In the genomic region with DNA sequence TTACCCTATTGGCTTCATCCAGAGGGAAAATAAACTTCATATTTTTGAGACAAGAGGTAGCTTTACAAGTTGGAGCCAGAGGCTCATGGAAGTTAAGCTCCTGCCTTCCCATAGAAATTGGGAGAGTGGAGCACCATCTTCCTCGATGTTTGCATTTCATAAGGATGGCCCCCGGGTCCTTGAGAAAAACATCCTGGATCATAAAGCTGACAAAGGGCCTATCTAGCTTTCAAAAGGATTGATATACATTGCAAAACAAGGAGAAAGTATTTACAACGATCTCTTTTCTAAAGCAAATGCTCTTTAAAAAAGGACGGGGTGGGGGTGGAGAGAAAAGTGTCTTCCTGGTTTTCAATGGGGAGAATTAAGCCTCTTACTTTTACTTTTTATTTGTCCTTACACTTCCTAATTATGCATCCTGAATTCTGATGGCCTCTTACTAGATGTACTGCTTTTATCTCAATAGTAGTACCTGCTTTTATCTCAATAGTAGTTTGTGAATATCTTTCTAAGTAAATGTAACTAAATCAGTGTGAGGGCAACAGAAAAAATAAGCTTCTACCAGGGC, we compare ENCODE assay signal across 1 cellular context.
A peak's percentile ranks its signal among the peaks of the same experiment; 100 is the strongest.
TF ChIP-seq lines count a peak whose summit lies in the region.

No MANE protein-coding gene starts in this region.

TF ChIP-seq in H1, 55 proteins besides CTCF, POLR2A, EP300 and RAD21 (continued from another document):
- TF ChIP-seq POU5F1 (IDR thresholded peaks at IDR 0.05; ENCODE audit: low read depth, low read length) (peak; percentile 95), EZH2 (IDR thresholded peaks at IDR 0.05; ENCODE audit: low read depth, low read length, severe bottlenecking) (no peak), GTF2F1 (IDR thresholded peaks at IDR 0.05; ENCODE audit: borderline replicate concordance, low read depth, low read length) (0 out of 2 replicates have a peak, but pooled peaks have one; percentile 45), EGR1 (IDR thresholded peaks at IDR 0.05; ENCODE audit: borderline replicate concordance, low read depth, low read length) (0 out of 2 replicates have a peak, but pooled peaks have one; percentile 39), NANOG (IDR thresholded peaks at IDR 0.05; ENCODE audit: insufficient read depth, low read depth, low read length, poor library complexity, severe bottlenecking) (peak; percentile 98), CHD2 (IDR thresholded peaks at IDR 0.05; ENCODE audit: low read length) (peak; percentile 54; the same call in 1 of the 2 replicates), CEBPB (IDR thresholded peaks at IDR 0.05; ENCODE audit: low read depth, low read length) (peak; percentile 73; the same call in 1 of the 2 replicates), SIX5 (IDR thresholded peaks at IDR 0.05; ENCODE audit: low read depth, low read length) (no peak), ASH2L (IDR thresholded peaks at IDR 0.05; ENCODE audit: low read length) (peak; percentile 82), SAP30 (IDR thresholded peaks at IDR 0.05; ENCODE audit: insufficient read depth, insufficient replicate concordance, low read length) (no peak), TCF12 (IDR thresholded peaks at IDR 0.05; ENCODE audit: low read depth, low read length) (peak; percentile 85), SP1 (IDR thresholded peaks at IDR 0.05; ENCODE audit: low read depth, low read length) (peak; percentile 93), MAFK (IDR thresholded peaks at IDR 0.05; ENCODE audit: low read depth, low read length) (no peak), BACH1 (IDR thresholded peaks at IDR 0.05; ENCODE audit: low read length) (no peak), HDAC2 (IDR thresholded peaks at IDR 0.05; ENCODE audit: borderline replicate concordance in 1 of 2, low read depth in 2 of 2, low read length in 2 of 2) (peak; percentile 79 to 98; a peak in 3 of 4 replicates)
- TF ChIP-seq, protein P1, sequence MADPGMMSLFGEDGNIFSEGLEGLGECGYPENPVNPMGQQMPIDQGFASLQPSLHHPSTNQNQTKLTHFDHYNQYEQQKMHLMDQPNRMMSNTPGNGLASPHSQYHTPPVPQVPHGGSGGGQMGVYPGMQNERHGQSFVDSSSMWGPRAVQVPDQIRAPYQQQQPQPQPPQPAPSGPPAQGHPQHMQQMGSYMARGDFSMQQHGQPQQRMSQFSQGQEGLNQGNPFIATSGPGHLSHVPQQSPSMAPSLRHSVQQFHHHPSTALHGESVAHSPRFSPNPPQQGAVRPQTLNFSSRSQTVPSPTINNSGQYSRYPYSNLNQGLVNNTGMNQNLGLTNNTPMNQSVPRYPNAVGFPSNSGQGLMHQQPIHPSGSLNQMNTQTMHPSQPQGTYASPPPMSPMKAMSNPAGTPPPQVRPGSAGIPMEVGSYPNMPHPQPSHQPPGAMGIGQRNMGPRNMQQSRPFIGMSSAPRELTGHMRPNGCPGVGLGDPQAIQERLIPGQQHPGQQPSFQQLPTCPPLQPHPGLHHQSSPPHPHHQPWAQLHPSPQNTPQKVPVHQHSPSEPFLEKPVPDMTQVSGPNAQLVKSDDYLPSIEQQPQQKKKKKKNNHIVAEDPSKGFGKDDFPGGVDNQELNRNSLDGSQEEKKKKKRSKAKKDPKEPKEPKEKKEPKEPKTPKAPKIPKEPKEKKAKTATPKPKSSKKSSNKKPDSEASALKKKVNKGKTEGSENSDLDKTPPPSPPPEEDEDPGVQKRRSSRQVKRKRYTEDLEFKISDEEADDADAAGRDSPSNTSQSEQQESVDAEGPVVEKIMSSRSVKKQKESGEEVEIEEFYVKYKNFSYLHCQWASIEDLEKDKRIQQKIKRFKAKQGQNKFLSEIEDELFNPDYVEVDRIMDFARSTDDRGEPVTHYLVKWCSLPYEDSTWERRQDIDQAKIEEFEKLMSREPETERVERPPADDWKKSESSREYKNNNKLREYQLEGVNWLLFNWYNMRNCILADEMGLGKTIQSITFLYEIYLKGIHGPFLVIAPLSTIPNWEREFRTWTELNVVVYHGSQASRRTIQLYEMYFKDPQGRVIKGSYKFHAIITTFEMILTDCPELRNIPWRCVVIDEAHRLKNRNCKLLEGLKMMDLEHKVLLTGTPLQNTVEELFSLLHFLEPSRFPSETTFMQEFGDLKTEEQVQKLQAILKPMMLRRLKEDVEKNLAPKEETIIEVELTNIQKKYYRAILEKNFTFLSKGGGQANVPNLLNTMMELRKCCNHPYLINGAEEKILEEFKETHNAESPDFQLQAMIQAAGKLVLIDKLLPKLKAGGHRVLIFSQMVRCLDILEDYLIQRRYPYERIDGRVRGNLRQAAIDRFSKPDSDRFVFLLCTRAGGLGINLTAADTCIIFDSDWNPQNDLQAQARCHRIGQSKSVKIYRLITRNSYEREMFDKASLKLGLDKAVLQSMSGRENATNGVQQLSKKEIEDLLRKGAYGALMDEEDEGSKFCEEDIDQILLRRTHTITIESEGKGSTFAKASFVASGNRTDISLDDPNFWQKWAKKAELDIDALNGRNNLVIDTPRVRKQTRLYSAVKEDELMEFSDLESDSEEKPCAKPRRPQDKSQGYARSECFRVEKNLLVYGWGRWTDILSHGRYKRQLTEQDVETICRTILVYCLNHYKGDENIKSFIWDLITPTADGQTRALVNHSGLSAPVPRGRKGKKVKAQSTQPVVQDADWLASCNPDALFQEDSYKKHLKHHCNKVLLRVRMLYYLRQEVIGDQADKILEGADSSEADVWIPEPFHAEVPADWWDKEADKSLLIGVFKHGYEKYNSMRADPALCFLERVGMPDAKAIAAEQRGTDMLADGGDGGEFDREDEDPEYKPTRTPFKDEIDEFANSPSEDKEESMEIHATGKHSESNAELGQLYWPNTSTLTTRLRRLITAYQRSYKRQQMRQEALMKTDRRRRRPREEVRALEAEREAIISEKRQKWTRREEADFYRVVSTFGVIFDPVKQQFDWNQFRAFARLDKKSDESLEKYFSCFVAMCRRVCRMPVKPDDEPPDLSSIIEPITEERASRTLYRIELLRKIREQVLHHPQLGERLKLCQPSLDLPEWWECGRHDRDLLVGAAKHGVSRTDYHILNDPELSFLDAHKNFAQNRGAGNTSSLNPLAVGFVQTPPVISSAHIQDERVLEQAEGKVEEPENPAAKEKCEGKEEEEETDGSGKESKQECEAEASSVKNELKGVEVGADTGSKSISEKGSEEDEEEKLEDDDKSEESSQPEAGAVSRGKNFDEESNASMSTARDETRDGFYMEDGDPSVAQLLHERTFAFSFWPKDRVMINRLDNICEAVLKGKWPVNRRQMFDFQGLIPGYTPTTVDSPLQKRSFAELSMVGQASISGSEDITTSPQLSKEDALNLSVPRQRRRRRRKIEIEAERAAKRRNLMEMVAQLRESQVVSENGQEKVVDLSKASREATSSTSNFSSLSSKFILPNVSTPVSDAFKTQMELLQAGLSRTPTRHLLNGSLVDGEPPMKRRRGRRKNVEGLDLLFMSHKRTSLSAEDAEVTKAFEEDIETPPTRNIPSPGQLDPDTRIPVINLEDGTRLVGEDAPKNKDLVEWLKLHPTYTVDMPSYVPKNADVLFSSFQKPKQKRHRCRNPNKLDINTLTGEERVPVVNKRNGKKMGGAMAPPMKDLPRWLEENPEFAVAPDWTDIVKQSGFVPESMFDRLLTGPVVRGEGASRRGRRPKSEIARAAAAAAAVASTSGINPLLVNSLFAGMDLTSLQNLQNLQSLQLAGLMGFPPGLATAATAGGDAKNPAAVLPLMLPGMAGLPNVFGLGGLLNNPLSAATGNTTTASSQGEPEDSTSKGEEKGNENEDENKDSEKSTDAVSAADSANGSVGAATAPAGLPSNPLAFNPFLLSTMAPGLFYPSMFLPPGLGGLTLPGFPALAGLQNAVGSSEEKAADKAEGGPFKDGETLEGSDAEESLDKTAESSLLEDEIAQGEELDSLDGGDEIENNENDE (IDR thresholded peaks at IDR 0.05; ENCODE audit: insufficient replicate concordance, low read length) = peak; percentile 98
- TF ChIP-seq, protein P2, sequence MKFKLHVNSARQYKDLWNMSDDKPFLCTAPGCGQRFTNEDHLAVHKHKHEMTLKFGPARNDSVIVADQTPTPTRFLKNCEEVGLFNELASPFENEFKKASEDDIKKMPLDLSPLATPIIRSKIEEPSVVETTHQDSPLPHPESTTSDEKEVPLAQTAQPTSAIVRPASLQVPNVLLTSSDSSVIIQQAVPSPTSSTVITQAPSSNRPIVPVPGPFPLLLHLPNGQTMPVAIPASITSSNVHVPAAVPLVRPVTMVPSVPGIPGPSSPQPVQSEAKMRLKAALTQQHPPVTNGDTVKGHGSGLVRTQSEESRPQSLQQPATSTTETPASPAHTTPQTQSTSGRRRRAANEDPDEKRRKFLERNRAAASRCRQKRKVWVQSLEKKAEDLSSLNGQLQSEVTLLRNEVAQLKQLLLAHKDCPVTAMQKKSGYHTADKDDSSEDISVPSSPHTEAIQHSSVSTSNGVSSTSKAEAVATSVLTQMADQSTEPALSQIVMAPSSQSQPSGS (IDR thresholded peaks at IDR 0.05; ENCODE audit: low read length) = 0 out of 2 replicates have a peak, but pooled peaks have one; percentile 12
